10 cellular contexts compared by ENCODE assay signal in the genomic region with DNA sequence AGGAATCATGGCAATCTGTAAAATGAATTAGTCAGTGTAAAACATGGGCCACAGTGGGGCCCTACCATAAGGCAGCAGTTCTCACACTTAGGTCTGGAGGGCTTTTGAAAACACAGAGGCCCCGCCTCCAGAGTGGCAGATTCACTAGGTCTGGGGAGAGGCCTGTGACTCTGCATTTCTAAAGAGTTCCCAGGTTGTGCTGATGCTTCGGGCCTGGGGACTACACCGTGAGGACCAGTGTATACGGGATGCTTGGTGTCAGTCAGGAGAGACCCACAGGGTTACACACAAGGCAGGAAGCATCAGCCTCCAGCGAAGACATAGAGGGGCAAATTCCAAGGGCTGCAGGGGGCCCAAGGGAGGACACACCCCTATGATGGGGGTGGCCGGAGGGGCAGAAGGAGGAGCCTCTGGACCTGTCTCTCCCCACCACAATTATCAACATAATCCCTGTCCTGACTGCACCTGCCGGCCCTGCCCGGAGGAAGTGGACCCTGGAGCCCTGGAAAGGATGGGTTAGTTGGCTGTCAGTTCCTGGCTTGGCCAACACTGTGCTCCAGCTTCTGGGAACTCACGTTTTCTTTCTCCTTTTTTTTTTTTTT. TPM values are rescaled to one million over a fixed set of nuclear protein-coding genes. Genes with fewer than 3 reads are reported as not detected.
A peak's percentile ranks its signal among the peaks of the same experiment; 100 is the strongest.
DNase-seq lines count a peak whose midpoint lies in the region; ATAC-seq and TF ChIP-seq lines count a peak whose summit lies in the region.
"Had no signal": no experiment of that assay in that cellular context is flagged by ENCODE, and none has a peak within 500 bp of the region (broad histone marks: within the 10 kb centered on the region; RNA-seq: fewer than 3 reads in every experiment).

No MANE protein-coding gene starts in this region.

- intact Hi-C loops in esophagus muscularis mucosa (cut with DNase I), result no loop called here

- peak overlapping the region; percentile 71 to 100 (median 88) for H3K27ac Mint-ChIP-seq in naive B cell

- H3K27me3 Mint-ChIP-seq in naive B cell, result peaks cover 0 to 8% (median 5%) of the 10 kb centered on the region in 3 donors

- H3K9me3 ChIP-seq in HUES64 (ENCODE audit: insufficient read depth, low read depth, low read length) (no peaks in the 10 kb centered on the region), esophagus muscularis mucosa (no peaks in the 10 kb centered on the region)

- peaks cover 40 to 53% (median 49%) of the 10 kb centered on the region in 3 donors for H3K4me1 Mint-ChIP-seq in naive B cell

- no peak for TF ChIP-seq EP300 in esophagus muscularis mucosa (IDR thresholded peaks at IDR 0.05)

- H3K36me3 ChIP-seq in HUES64 (ENCODE audit: insufficient read depth, low read length) (no peaks in the 10 kb centered on the region), esophagus muscularis mucosa (no peaks in the 10 kb centered on the region)

- no peak for TF ChIP-seq POLR2A in esophagus muscularis mucosa (IDR thresholded peaks at IDR 0.05; ENCODE audit: low read depth)

- TF ChIP-seq CTCF in esophagus muscularis mucosa (IDR thresholded peaks at IDR 0.05), result no peak

- no peak overlapping the region for H3K9ac ChIP-seq in HUES64 (ENCODE audit: low read depth, low read length)

- H3K4me3 Mint-ChIP-seq in naive B cell, result peak overlapping the region in 4 of 8 donors; percentile 37 to 82 (median 66)

- no peak for ATAC-seq in naive B cell (ENCODE audit: low read depth in 2 of 2)

- H3K4me3 ChIP-seq in HUES64 (ENCODE audit: low read length) (no peak overlapping the region), esophagus muscularis mucosa (no peak overlapping the region)

- H3K4me1 ChIP-seq in HUES64 (ENCODE audit: insufficient read depth, low read length) (peaks cover 18% of the 10 kb centered on the region), esophagus muscularis mucosa (peaks cover 17 to 31% (median 22%) of the 10 kb centered on the region in 4 donors)

- H3K27ac ChIP-seq in HUES64 (ENCODE audit: low read depth, low read length) (peak overlapping the region; percentile 34; the same call in 1 of the 2 replicates), esophagus muscularis mucosa (replicated peaks in 1 of 4) (no peak overlapping the region)

- peaks cover 0 to 4% (median 0%) of the 10 kb centered on the region in 7 donors for H3K9me3 Mint-ChIP-seq in naive B cell

- H3K27me3 ChIP-seq in HUES64 (ENCODE audit: insufficient read depth, low read length) (no peaks in the 10 kb centered on the region), esophagus muscularis mucosa (no peaks in the 10 kb centered on the region)

- 18% methylated on average over 9 of the region's 9 CpGs for WGBS in HUES64
- WGBS in esophagus muscularis mucosa, result 60% methylated on average over 8 of the region's 9 CpGs

- peak; percentile 63 for DNase-seq in NCI-H146 (lab: John Stamatoyannopoulos, UW)
- DNase-seq in NCI-H146 treated with DMSO at 0.1 percent for 48 hours (lab: John Stamatoyannopoulos, UW; ENCODE audit: unreplicated experiment), result no peak
- peak; percentile 54 to 62 for DNase-seq in activated T-cell treated with anti-CD3 and anti-CD28 coated beads, Interleukin-2, amount 50 U/mL, for 48 hours
- no peak for DNase-seq in naive B cell
- DNase-seq in activated CD4-positive, CD25-positive, alpha-beta regulatory T cell (lab: John Stamatoyannopoulos, UW), result no peak
- DNase-seq in esophagus muscularis mucosa (ENCODE audit: extremely low spot score), result no peak
- DNase-seq in cerebellar nuclear complex (lab: John Stamatoyannopoulos, UW), result no peak

- H3K36me3 Mint-ChIP-seq in naive B cell, result no peaks in the 10 kb centered on the region

RNA-seq across cellular contexts. Expression of a gene that starts 46.7 kb away (rescaled TPM):
- polyA plus RNA-seq in HUES64 (2013, experiment 1 of 2), result not detected
- polyA plus RNA-seq in HUES64 (2013, experiment 2 of 2), result not detected
- polyA plus RNA-seq in naive B cell (ENCODE audit: low read depth in 6 of 6), result 100 to 1,000 TPM in 1 of 6 donors, 10 to 100 TPM in 5; 31.5 to 133 (median 69.2) TPM
- 10 to 100 TPM; 13.9 to 23.1 (median 19.3) TPM for total RNA-seq in esophagus muscularis mucosa
- total RNA-seq: A673, dermis microvascular lymphatic vessel endothelial cell had no signal

Comparison
In these comparisons a context has a peak if more than half of its experiments do, and no peak if none do; other contexts are left out.
1. DNase-seq: peak in NCI-H146 (single experiment) and activated T-cell treated with anti-CD3 and anti-CD28 coated beads, Interleukin-2, amount 50 U/mL, for 48 hours (2 of 2); none in NCI-H146 treated with DMSO at 0.1 percent for 48 hours (single experiment), naive B cell (single experiment), activated CD4-positive, CD25-positive, alpha-beta regulatory T cell (0 of 4), esophagus muscularis mucosa (single experiment) and cerebellar nuclear complex (0 of 2).